10 cellular contexts compared by ENCODE assay signal in the genomic region with DNA sequence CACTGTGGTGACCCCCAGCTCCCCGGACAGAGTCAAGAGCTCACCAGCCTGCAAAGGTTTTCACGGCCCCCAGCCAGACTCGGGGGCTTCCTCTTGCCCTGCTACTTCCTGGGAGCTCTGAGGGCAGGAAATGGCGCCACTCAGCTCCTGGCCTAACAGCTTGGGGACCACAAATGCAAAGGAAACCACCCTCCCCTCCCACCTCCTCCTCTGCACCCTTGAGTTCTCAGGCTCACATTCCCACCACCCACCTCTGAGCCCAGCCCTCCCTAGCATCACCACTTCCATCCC. TPM values are rescaled to one million over a fixed set of nuclear protein-coding genes. Genes with fewer than 3 reads are reported as not detected.
DNase-seq lines count a peak whose midpoint lies in the region; ATAC-seq and TF ChIP-seq lines count a peak whose summit lies in the region.
"Had no signal": no experiment of that assay in that cellular context is flagged by ENCODE, and none has a peak within 500 bp of the region (broad histone marks: within the 10 kb centered on the region; RNA-seq: fewer than 3 reads in every experiment).

No MANE protein-coding gene starts in this region.

- no peaks in the 10 kb centered on the region for H3K27me3 Mint-ChIP-seq in activated T-cell treated with anti-CD3 and anti-CD28 coated beads, Interleukin-2, amount 50 U/mL, for 4 hours (ENCODE audit: low read depth)

- WGBS in neuronal stem cell (ENCODE audit: extremely low coverage in 2 of 2, insufficient read length in 2 of 2, insufficient replicate concordance in 1 of 2), 2 donors, result no CpG with 5 or more reads among the region's 4 CpGs

- peaks cover 3% of the 10 kb centered on the region for H3K79me1 ChIP-seq in neuronal stem cell (ENCODE audit: low read depth, low read length)

- H3K27ac ChIP-seq in HL-60 (replicated peaks), result peak overlapping the region; percentile 98
- H3K27ac ChIP-seq in neuronal stem cell (replicated peaks; ENCODE audit: low read length), result no peak overlapping the region

- H4K8ac ChIP-seq in neuronal stem cell (ENCODE audit: low read depth, low read length), result no peak overlapping the region

- H2BK12ac ChIP-seq in neuronal stem cell (ENCODE audit: low read length), result no peak overlapping the region

- peaks cover 71% of the 10 kb centered on the region for H3K4me1 Mint-ChIP-seq in activated T-cell treated with anti-CD3 and anti-CD28 coated beads, Interleukin-2, amount 50 U/mL, for 4 hours (ENCODE audit: low read depth)

- no peak overlapping the region for H4K91ac ChIP-seq in neuronal stem cell (ENCODE audit: low read depth, low read length, poor library complexity)

- peak; percentile 96 for DNase-seq in GF-D8 (lab: John Stamatoyannopoulos, UW)
- peak; percentile 94 to 96 for DNase-seq in HL-60 (ENCODE audit: low read depth in 1 of 2, low spot score in 1 of 2)
- no peak for DNase-seq in activated T-cell treated with anti-CD3 and anti-CD28 coated beads, Interleukin-2, amount 50 U/mL, for 4 hours
- no peak for DNase-seq in neuronal stem cell (ENCODE audit: low spot score)
- DNase-seq in NCI-H2107 treated with DMSO at 0.1 percent for 48 hours (lab: John Stamatoyannopoulos, UW; ENCODE audit: unreplicated experiment), result no peak
- DNase-seq: left cardiac atrium, NCI-H2029 had no signal

- no peaks in the 10 kb centered on the region for H3K36me3 ChIP-seq in neuronal stem cell (replicated peaks in 1 of 2; ENCODE audit: control insufficient read depth in 2 of 2, insufficient read depth in 2 of 2, low read length in 2 of 2)

- H3K27me3 ChIP-seq in HL-60 (ENCODE audit: insufficient read depth, poor library complexity, severe bottlenecking), result no peaks in the 10 kb centered on the region
- no peaks in the 10 kb centered on the region for H3K27me3 ChIP-seq in neuronal stem cell (ENCODE audit: control insufficient read depth in 3 of 3, insufficient read depth in 3 of 3, low read depth in 1 of 3, low read length in 3 of 3)

- H3K9ac ChIP-seq in neuronal stem cell (ENCODE audit: low read depth, low read length, poor library complexity), result no peak overlapping the region

- no peak overlapping the region for H3K4me2 ChIP-seq in neuronal stem cell (ENCODE audit: insufficient read depth, low read length, poor library complexity, severe bottlenecking)

- H2BK120ac ChIP-seq in neuronal stem cell (ENCODE audit: low read depth, low read length), result no peak overlapping the region

- no peaks in the 10 kb centered on the region for H3K9me3 Mint-ChIP-seq in activated T-cell treated with anti-CD3 and anti-CD28 coated beads, Interleukin-2, amount 50 U/mL, for 4 hours

- H3K23ac ChIP-seq in neuronal stem cell (ENCODE audit: low read depth, low read length, poor library complexity), result no peak overlapping the region

- peaks cover 5% of the 10 kb centered on the region for H3K36me3 Mint-ChIP-seq in activated T-cell treated with anti-CD3 and anti-CD28 coated beads, Interleukin-2, amount 50 U/mL, for 4 hours (ENCODE audit: insufficient read depth)

- no peak overlapping the region for H2BK5ac ChIP-seq in neuronal stem cell (ENCODE audit: low read length)

- ATAC-seq in activated T-cell treated with anti-CD3 and anti-CD28 coated beads, Interleukin-2, amount 50 U/mL, for 4 hours, result no peak
- ATAC-seq in GM19452 (IDR thresholded peaks at IDR 0.05; ENCODE audit: unreplicated experiment), result no peak
- no peak for ATAC-seq in GM21367 (IDR thresholded peaks at IDR 0.05; ENCODE audit: unreplicated experiment)
- ATAC-seq in HG03469 (IDR thresholded peaks at IDR 0.05; ENCODE audit: unreplicated experiment), result no peak

- H2BK15ac ChIP-seq in neuronal stem cell (ENCODE audit: low read length), result peak overlapping the region; percentile 75

- peak overlapping the region; percentile 81 for H2AK5ac ChIP-seq in neuronal stem cell (ENCODE audit: low read depth, low read length)

- no peak overlapping the region for H3K18ac ChIP-seq in neuronal stem cell (ENCODE audit: low read length)

- no peak overlapping the region for H3K4ac ChIP-seq in neuronal stem cell (ENCODE audit: low read length)

- no peak for TF ChIP-seq CTCF in HL-60 (IDR thresholded peaks at IDR 0.05; ENCODE audit: insufficient read depth, low read length)

- H3K9me3 ChIP-seq in neuronal stem cell (replicated peaks in 1 of 2; ENCODE audit: control insufficient read depth in 2 of 2, insufficient read depth in 1 of 2, low read depth in 1 of 2, low read length in 2 of 2), result no peaks in the 10 kb centered on the region

- H3K4me3 Mint-ChIP-seq in activated T-cell treated with anti-CD3 and anti-CD28 coated beads, Interleukin-2, amount 50 U/mL, for 4 hours, result peak overlapping the region; percentile 94

- H3K4me1 ChIP-seq in neuronal stem cell (ENCODE audit: control insufficient read depth in 2 of 2, insufficient read depth in 1 of 2, low read depth in 1 of 2, low read length in 2 of 2), result peaks cover 11 to 28% of the 10 kb centered on the region in 2 donors

- H3K4me3 ChIP-seq in HL-60 (replicated peaks; ENCODE audit: insufficient read depth, low read length) (peak overlapping the region; percentile 52), neuronal stem cell (ENCODE audit: low read length in 2 of 2) (no peak overlapping the region)

- peak overlapping the region; percentile 55 for H2AFZ ChIP-seq in neuronal stem cell (ENCODE audit: low read length)

- no peak overlapping the region for H3K14ac ChIP-seq in neuronal stem cell (ENCODE audit: low read length)

RNA-seq across cellular contexts. Expression of a gene that starts 0.4 kb away (rescaled TPM):
- total RNA-seq in activated T-cell treated with anti-CD3 and anti-CD28 coated beads, Interleukin-2, amount 50 U/mL, for 4 hours, result 10 to 100 TPM; 37.5 to 41.0 (median 39.9) TPM
- polyA plus RNA-seq in neuronal stem cell (2013, experiment 1 of 2), result 0.25 TPM
- 0.17 TPM for polyA plus RNA-seq in neuronal stem cell (2013, experiment 2 of 2)

RNA-seq across cellular contexts. Expression of a gene that starts 16.3 kb away (rescaled TPM):
- 1 to 10 TPM; 1.9 to 3.0 (median 2.1) TPM for total RNA-seq in activated T-cell treated with anti-CD3 and anti-CD28 coated beads, Interleukin-2, amount 50 U/mL, for 4 hours
- polyA plus RNA-seq in neuronal stem cell (2013, experiment 1 of 2), result 165 TPM
- polyA plus RNA-seq in neuronal stem cell (2013, experiment 2 of 2), result 168 TPM

Comparison
In these comparisons a context has a peak if more than half of its experiments do, and no peak if none do; other contexts are left out.
1. DNase-seq: peak in GF-D8 (single experiment) and HL-60 (2 of 2); none in activated T-cell treated with anti-CD3 and anti-CD28 coated beads, Interleukin-2, amount 50 U/mL, for 4 hours (single experiment), neuronal stem cell (single experiment) and NCI-H2107 treated with DMSO at 0.1 percent for 48 hours (single experiment).